Comparison of ENCODE assay signal across 22 cellular contexts in the genomic region with DNA sequence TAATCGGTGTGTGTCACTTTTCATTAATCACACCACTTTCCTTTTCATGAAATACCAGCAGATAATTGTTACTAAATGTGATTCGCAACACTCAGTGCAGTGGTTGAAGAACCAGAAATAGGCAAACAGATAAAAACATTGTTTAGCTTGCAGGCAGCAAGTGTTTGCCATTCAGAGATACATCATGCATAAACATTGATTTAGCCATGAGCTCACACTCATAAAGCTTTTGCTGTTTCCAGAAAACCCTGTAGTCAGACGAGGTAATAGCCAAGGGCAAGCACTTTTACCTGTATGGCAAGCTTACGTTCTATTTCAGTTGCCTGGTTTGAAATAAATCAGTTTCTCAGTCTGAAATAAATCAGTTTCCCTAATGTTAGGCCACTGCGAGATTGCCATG.
"Had no signal": no experiment of that assay in that cellular context is flagged by ENCODE, and none has a peak within 500 bp of the region (broad histone marks: within the 10 kb centered on the region; RNA-seq: fewer than 3 reads in every experiment).

No MANE protein-coding gene starts in this region.

- H3K27me3 Mint-ChIP-seq: natural killer cell treated with Interleukin-12 subunit alpha and Interleukin-12 subunit beta and Interleukin-15 and Interleukin-18, amount 100 ng/mL, for 72 hours; stimulated activated memory B cell treated with anti-CD40 and anti-IgM and Interleukin-4, amounts not matched to agents 10 μg/mL and 1 μg/mL and 100 μg/mL, for 72 hours; stimulated activated naive CD8-positive, alpha-beta T cell treated with anti-CD3 and anti-CD28 coated beads, Interleukin-15, Interleukin-2, amounts not matched to agents 100 ng/mL and 50 ng/mL, for 24 hours had no signal

- H3K9me3 Mint-ChIP-seq: endodermal cell; stimulated activated memory B cell treated with anti-CD40 and anti-IgM and Interleukin-4, amounts not matched to agents 10 μg/mL and 1 μg/mL and 100 μg/mL, for 72 hours; stimulated activated naive CD8-positive, alpha-beta T cell treated with anti-CD3 and anti-CD28 coated beads, Interleukin-15, Interleukin-2, amounts not matched to agents 100 ng/mL and 50 ng/mL, for 24 hours had no signal

- H3K4me1 ChIP-seq: foreskin keratinocyte, left ventricle myocardium inferior, pancreas, psoas muscle, spleen, tibial nerve, upper lobe of right lung had no signal

- H3K27ac ChIP-seq: coronary artery, foreskin keratinocyte, left ventricle myocardium inferior, pancreas, psoas muscle, spleen, tibial nerve, upper lobe of right lung had no signal

- H3K9me3 ChIP-seq: left ventricle myocardium inferior, pancreas, psoas muscle, tibial nerve, upper lobe of right lung had no signal

- H3K27ac Mint-ChIP-seq: endodermal cell; immature natural killer cell; natural killer cell treated with Interleukin-12 subunit alpha and Interleukin-12 subunit beta and Interleukin-15 and Interleukin-18, amount 100 ng/mL, for 72 hours; stimulated activated memory B cell treated with anti-CD40 and anti-IgM and Interleukin-4, amounts not matched to agents 10 μg/mL and 1 μg/mL and 100 μg/mL, for 72 hours; stimulated activated naive CD8-positive, alpha-beta T cell treated with anti-CD3 and anti-CD28 coated beads, Interleukin-15, Interleukin-2, amounts not matched to agents 100 ng/mL and 50 ng/mL, for 24 hours had no signal

- H3K4me1 Mint-ChIP-seq: endodermal cell; immature natural killer cell; stimulated activated memory B cell treated with anti-CD40 and anti-IgM and Interleukin-4, amounts not matched to agents 10 μg/mL and 1 μg/mL and 100 μg/mL, for 72 hours had no signal

- H3K4me3 ChIP-seq: coronary artery, left ventricle myocardium inferior, lung, pancreas, psoas muscle, spleen, tibial nerve, upper lobe of right lung had no signal

- H3K27me3 ChIP-seq: foreskin keratinocyte, pancreas, spleen, tibial nerve, upper lobe of right lung had no signal

- H3K4me3 Mint-ChIP-seq: endodermal cell; immature natural killer cell; natural killer cell treated with Interleukin-12 subunit alpha and Interleukin-12 subunit beta and Interleukin-15 and Interleukin-18, amount 100 ng/mL, for 72 hours; stimulated activated memory B cell treated with anti-CD40 and anti-IgM and Interleukin-4, amounts not matched to agents 10 μg/mL and 1 μg/mL and 100 μg/mL, for 72 hours; stimulated activated naive CD8-positive, alpha-beta T cell treated with anti-CD3 and anti-CD28 coated beads, Interleukin-15, Interleukin-2, amounts not matched to agents 100 ng/mL and 50 ng/mL, for 24 hours had no signal

- H3K36me3 ChIP-seq: left ventricle myocardium inferior, pancreas, spleen, tibial nerve, upper lobe of right lung had no signal

- DNase-seq: effector CD4-positive, alpha-beta T cell; endodermal cell; erythroblast; foreskin keratinocyte; immature natural killer cell; left ventricle myocardium inferior; mesenchymal stem cell; midbrain; occipital lobe; pancreas; psoas muscle; spleen; stimulated activated CD4-positive, alpha-beta T cell treated with anti-CD3 and anti-CD28 coated beads, Interleukin-15, amount 100 ng/mL, for 24 hours; stimulated activated CD4-positive, alpha-beta T cell treated with anti-CD3 and anti-CD28 coated beads, Interleukin-1b, Interleukin-23, amount 100 ng/mL, for 48 hours; stimulated activated CD4-positive, alpha-beta T cell treated with anti-CD3 and anti-CD28 coated beads, Interleukin-4, amount 100 ng/mL, for 24 hours; upper lobe of right lung had no signal

- H3K36me3 Mint-ChIP-seq: immature natural killer cell; natural killer cell treated with Interleukin-12 subunit alpha and Interleukin-12 subunit beta and Interleukin-15 and Interleukin-18, amount 100 ng/mL, for 72 hours; stimulated activated memory B cell treated with anti-CD40 and anti-IgM and Interleukin-4, amounts not matched to agents 10 μg/mL and 1 μg/mL and 100 μg/mL, for 72 hours had no signal
